ENCODE assay signal across 9 cellular contexts in the genomic region with DNA sequence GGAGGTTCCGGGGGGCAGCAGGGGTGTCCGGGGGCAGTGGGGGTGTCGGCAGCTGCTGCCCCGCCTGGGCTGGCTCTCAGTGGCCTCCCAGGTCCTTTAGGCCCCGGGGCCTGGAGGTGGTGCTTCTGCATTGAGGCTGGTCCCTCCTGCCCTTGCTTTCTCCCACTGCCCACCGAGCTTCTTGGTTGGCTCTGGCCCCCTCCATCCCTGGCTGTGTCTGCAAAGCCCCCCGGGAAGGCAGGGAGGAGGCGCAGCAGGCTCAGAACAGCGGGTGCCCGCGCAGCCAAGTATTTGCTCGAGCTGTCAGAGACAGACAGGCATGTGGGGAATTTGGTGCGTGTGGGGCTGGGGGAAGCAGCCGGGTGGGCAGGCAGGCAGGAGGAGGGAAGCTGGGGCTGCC. TPM values are rescaled to one million over a fixed set of nuclear protein-coding genes. Genes with fewer than 3 reads are reported as not detected.
A peak's percentile ranks its signal among the peaks of the same experiment; 100 is the strongest.
DNase-seq lines count a peak whose midpoint lies in the region; ATAC-seq, FAIRE-seq and TF ChIP-seq lines count a peak whose summit lies in the region.
"Had no signal": no experiment of that assay in that cellular context is flagged by ENCODE, and none has a peak within 500 bp of the region (broad histone marks: within the 10 kb centered on the region; RNA-seq: fewer than 3 reads in every experiment).

No MANE protein-coding gene starts in this region.

- H3K4me3 ChIP-seq in GM12865 (ENCODE audit: low read depth, low read length), result peak overlapping the region; percentile 35
- peak overlapping the region; percentile 40 to 48 for H3K4me3 ChIP-seq in ascending aorta
- H3K4me3 ChIP-seq in right cardiac atrium (ENCODE audit: low read length), result peak overlapping the region; percentile 12
- peak overlapping the region; percentile 60 to 76 (median 71) for H3K4me3 ChIP-seq in skeletal muscle tissue (ENCODE audit: low read length in 3 of 3)

- intact Hi-C loops in ascending aorta (cut with DNase I) (no loop called here), right cardiac atrium (cut with DNase I) (no loop called here)

- H3K4me1 ChIP-seq in ascending aorta (peaks cover 65 to 80% of the 10 kb centered on the region in 2 donors), right cardiac atrium (ENCODE audit: control insufficient read depth, insufficient read depth, low read length) (peaks cover 42% of the 10 kb centered on the region), skeletal muscle tissue (ENCODE audit: control insufficient read depth in 3 of 3, insufficient read depth in 3 of 3, low read length in 3 of 3) (peaks cover 87 to 97% (median 94%) of the 10 kb centered on the region in 3 donors)

- no peaks in the 10 kb centered on the region for H3K27me3 ChIP-seq in ascending aorta
- no peaks in the 10 kb centered on the region for H3K27me3 ChIP-seq in right cardiac atrium (ENCODE audit: control insufficient read depth, insufficient read depth)
- H3K27me3 ChIP-seq in skeletal muscle tissue (ENCODE audit: control insufficient read depth in 3 of 3, insufficient read depth in 3 of 3, low read length in 3 of 3), result no peaks in the 10 kb centered on the region

- H3K9ac ChIP-seq in skeletal muscle tissue (ENCODE audit: low read depth in 1 of 3, low read length in 3 of 3), result peak overlapping the region; percentile 66 to 93 (median 67)

- H3K9me3 ChIP-seq in ascending aorta (no peaks in the 10 kb centered on the region), right cardiac atrium (ENCODE audit: control insufficient read depth, low read length) (no peaks in the 10 kb centered on the region), skeletal muscle tissue (ENCODE audit: control insufficient read depth in 3 of 3, low read length in 3 of 3) (no peaks in the 10 kb centered on the region)

- peak in 1 of 2 donors; percentile 1 for ATAC-seq in right cardiac atrium
- ATAC-seq in HG02588 (IDR thresholded peaks at IDR 0.05; ENCODE audit: unreplicated experiment), result no peak

- no peak for TF ChIP-seq CTCF in GM12865 (IDR thresholded peaks at IDR 0.05; ENCODE audit: insufficient read depth, low read depth, low read length, missing control alignments)
- TF ChIP-seq CTCF in ascending aorta (IDR thresholded peaks at IDR 0.05), result no peak

- DNase-seq in GM12865 (ENCODE audit: low read depth), result no peak
- no peak for DNase-seq in ascending aorta (ENCODE audit: low spot score in 2 of 2)
- DNase-seq in right cardiac atrium, result peak in 2 of 3 donors; percentile 78 to 83
- DNase-seq in GM12892 (ENCODE audit: insufficient read length), result no peak
- DNase-seq in superior temporal gyrus (ENCODE audit: extremely low spot score), result no peak
- no peak for DNase-seq in NCI-H2081 treated with DMSO at 0.1 percent for 48 hours (lab: John Stamatoyannopoulos, UW)
- DNase-seq: activated naive CD4-positive, alpha-beta T cell treated with anti-CD3 and anti-CD28 coated beads, Interleukin-2, amount 50 U/mL, for 16 hours had no signal

- no peaks in the 10 kb centered on the region for H3K36me3 ChIP-seq in ascending aorta
- peaks cover 0 to 1% (median 0%) of the 10 kb centered on the region in 3 donors for H3K36me3 ChIP-seq in skeletal muscle tissue (ENCODE audit: control insufficient read depth in 3 of 3, insufficient read depth in 3 of 3, low read length in 3 of 3)

- H3K27ac ChIP-seq in ascending aorta (peak overlapping the region; percentile 96), right cardiac atrium (ENCODE audit: low read length) (peak overlapping the region; percentile 85), skeletal muscle tissue (ENCODE audit: low read depth, low read length) (peak overlapping the region; percentile 85)

- TF ChIP-seq POLR2A in GM12892 (IDR thresholded peaks at IDR 0.05; ENCODE audit: low read depth, low read length), result no peak

- WGBS in right cardiac atrium, result 10% methylated on average over 14 of the region's 14 CpGs

- no peak for FAIRE-seq in GM12892 (lab: Jason Lieb, UNC)

RNA-seq across cellular contexts. Expression of gene CXXC5, which starts 11.5 kb away (rescaled TPM):
- total RNA-seq in ascending aorta (41.9 TPM), right cardiac atrium (10 to 100 TPM; 33.9 to 70.5 (median 55.9) TPM), skeletal muscle tissue (66.8 TPM)
- 47.5 TPM for polyA plus RNA-seq in right cardiac atrium
- polyA plus RNA-seq in GM12892 (2012; ENCODE audit: missing spikeins), result 22.4 TPM

Comparison
In these comparisons a context has a peak if more than half of its experiments do, and no peak if none do; other contexts are left out.
1. DNase-seq: peak in right cardiac atrium (2 of 3); none in GM12865 (single experiment), ascending aorta (0 of 2), GM12892 (single experiment), superior temporal gyrus (single experiment) and NCI-H2081 treated with DMSO at 0.1 percent for 48 hours (single experiment).
2. H3K4me3 ChIP-seq: peak in every context shown above with its lines; median percentile 71 in skeletal muscle tissue; 44 in ascending aorta; 35 in GM12865; 12 in right cardiac atrium.
3. Peak in every context shown above with its lines, with median percentiles within 50 percentile points of each other: H3K27ac ChIP-seq.